1 cellular context compared by ENCODE assay signal in the genomic region with DNA sequence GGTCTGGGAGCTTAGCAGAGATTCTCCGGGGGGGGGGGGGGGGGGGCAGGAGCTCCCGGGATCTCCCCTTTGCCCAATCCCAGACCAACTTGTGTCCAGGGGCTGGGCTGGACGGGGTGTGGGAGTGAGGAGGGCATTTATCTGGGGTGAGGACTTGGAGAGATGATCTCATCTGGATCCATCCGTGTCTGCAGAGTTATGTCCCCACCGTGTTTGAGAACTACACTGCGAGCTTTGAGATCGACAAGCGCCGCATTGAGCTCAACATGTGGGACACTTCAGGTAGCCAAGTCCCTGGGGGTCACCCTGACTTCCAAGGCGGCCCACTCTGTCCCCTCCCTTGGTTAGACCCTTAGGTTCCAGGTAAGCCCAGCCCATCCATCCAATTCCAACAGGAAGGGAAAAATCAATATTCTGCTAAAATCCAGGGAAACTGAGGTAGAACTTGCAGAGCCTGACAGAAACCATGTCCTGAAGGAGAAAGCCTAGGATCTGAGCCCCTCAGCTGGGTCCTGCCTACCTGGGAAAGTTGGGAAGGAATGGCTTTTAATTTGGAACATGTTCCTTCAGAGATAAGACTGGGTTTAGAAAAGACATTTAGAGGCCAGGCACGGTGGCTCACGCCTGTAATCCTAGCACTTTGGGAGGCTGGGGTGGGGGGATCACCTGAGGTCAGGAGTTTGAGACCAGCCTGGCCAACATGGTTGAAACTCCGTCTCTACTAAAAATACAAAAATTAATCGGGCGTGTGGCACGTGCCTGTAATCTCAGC.
TF ChIP-seq lines count a peak whose summit lies in the region.

No MANE protein-coding gene starts in this region.

TF ChIP-seq in SK-N-SH, 30 proteins besides CTCF, POLR2A, EP300 and RAD21 (continued from another document):
- no peak for TF ChIP-seq NFIC (IDR thresholded peaks at IDR 0.05; ENCODE audit: borderline replicate concordance)
- no peak for TF ChIP-seq RCOR1 (IDR thresholded peaks at IDR 0.05; ENCODE audit: low read length)
- TF ChIP-seq SMC3 (IDR thresholded peaks at IDR 0.05; ENCODE audit: low read depth, low read length) = no peak
- no peak for TF ChIP-seq GATA2 (CRISPR knock-in tag; IDR thresholded peaks at IDR 0.05)
- no peak for TF ChIP-seq TEAD4 (IDR thresholded peaks at IDR 0.05; ENCODE audit: borderline replicate concordance, insufficient read depth)
